ENCODE assay signal across 8 cellular contexts in genomic region chr13:103883152-103883551, GRCh38.
A peak's percentile ranks its signal among the peaks of the same experiment; 100 is the strongest.
DNase-seq lines count a peak whose midpoint lies in the region; ATAC-seq lines count a peak whose summit lies in the region.

No MANE protein-coding gene starts in this region.

- DNase-seq in H7 (peak; percentile 37), NCI-H446 (lab: John Stamatoyannopoulos, UW) (peak; percentile 75 to 86), T47D (ENCODE audit: low read depth in 1 of 2, low spot score in 1 of 2) (peak; percentile 7 to 95), iPS-NIHi11 (ENCODE audit: low spot score) (peak; percentile 69)
- DNase-seq in activated CD4-positive, alpha-beta T cell treated with anti-CD3 and anti-CD28 coated beads for 4 hours = no peak

- H3K9me3 ChIP-seq in skeletal muscle satellite cell (replicated peaks; ENCODE audit: low read length) = no peaks in the 10 kb centered on the region

- H3K4me3 ChIP-seq in H7 (ENCODE audit: insufficient read depth, low read depth, low read length) (no peak overlapping the region), skeletal muscle satellite cell (ENCODE audit: low read length) (no peak overlapping the region)

- H3K9ac ChIP-seq in skeletal muscle satellite cell (ENCODE audit: low read depth, low read length) = peak overlapping the region; percentile 16

- no peaks in the 10 kb centered on the region for H3K36me3 ChIP-seq in H7 (replicated peaks; ENCODE audit: control insufficient read depth, insufficient read depth, low read length)
- no peaks in the 10 kb centered on the region for H3K36me3 ChIP-seq in skeletal muscle satellite cell (ENCODE audit: insufficient read depth, low read length)

- H3K4me1 ChIP-seq in skeletal muscle satellite cell (ENCODE audit: control insufficient read depth, insufficient read depth, low read length) = peaks cover 8% of the 10 kb centered on the region

- in situ Hi-C loops in T47D (cut with HindIII; ENCODE audit: low pct_unique_long_range_greater_than_20kb, low sequenced_read_pairs) = no loop called here

- peak overlapping the region; percentile 46 for H3K4me2 ChIP-seq in skeletal muscle satellite cell (ENCODE audit: low read length)

- H3K27me3 ChIP-seq in H7 (ENCODE audit: control insufficient read depth, insufficient read depth, low read length) (no peaks in the 10 kb centered on the region), skeletal muscle satellite cell (ENCODE audit: control insufficient read depth, insufficient read depth, low read length) (no peaks in the 10 kb centered on the region)

- ATAC-seq in HG02763 (IDR thresholded peaks at IDR 0.05; ENCODE audit: unreplicated experiment) (no peak), HG02870 (IDR thresholded peaks at IDR 0.05; ENCODE audit: unreplicated experiment) (no peak)

Comparison
In these comparisons a context has a peak if more than half of its experiments do, and no peak if none do; other contexts are left out.
1. DNase-seq: peak in H7 (single experiment), NCI-H446 (2 of 2), T47D (2 of 2) and iPS-NIHi11 (single experiment); none in activated CD4-positive, alpha-beta T cell treated with anti-CD3 and anti-CD28 coated beads for 4 hours (0 of 2).